ENCODE assay signal across 8 cellular contexts in genomic region chr1:1421147-1421906, GRCh38. TPM values are rescaled to one million over a fixed set of nuclear protein-coding genes. Genes with fewer than 3 reads are reported as not detected.
DNase-seq lines count a peak whose midpoint lies in the region; ATAC-seq, FAIRE-seq and TF ChIP-seq lines count a peak whose summit lies in the region.

Gene ANKRD65, minus strand, starts transcription at chr1:1421276. Its CDS starts 271 bp downstream, at chr1:1421005.

- TF ChIP-seq CTCF in natural killer cell (IDR thresholded peaks at IDR 0.05) (no peak), mammary epithelial cell (conservative IDR thresholded peaks at IDR 0.05 in 1 of 2, IDR thresholded peaks at IDR 0.05 in 1 of 2; ENCODE audit: extremely low read depth in 1 of 2, insufficient read depth in 1 of 2, low read depth in 1 of 2, low read length in 2 of 2) (no peak)

- CTCF ChIA-PET in mammary epithelial cell (lab: Charles Lee; ENCODE audit: low non-redundant PET), result no interaction called here

- BruUV-seq in mammary epithelial cell (replicated peaks; lab: Mats Ljungman, UMichigan), result no TSS peak

- H3K4me1 ChIP-seq in mammary epithelial cell (ENCODE audit: insufficient read depth, low read length), result peaks cover 43% of the 10 kb centered on the region

- no peak for FAIRE-seq in HTR-8/SVneo (lab: Jason Lieb, UNC)

- intact Hi-C loops in natural killer cell (cut with micrococcal nuclease), result no loop called here
- intact Hi-C loops in mammary epithelial cell (cut with micrococcal nuclease), result no loop called here

- H4K20me1 ChIP-seq in mammary epithelial cell (ENCODE audit: insufficient read depth, low read length), result no peaks in the 10 kb centered on the region

- peak; percentile 55 for DNase-seq in natural killer cell treated with Interleukin-12 subunit alpha and Interleukin-12 subunit beta and Interleukin-15 and Interleukin-18, amount 100 ng/mL, for 72 hours (ENCODE audit: low spot score)
- DNase-seq in natural killer cell (no peak), mammary epithelial cell (peak; percentile 74), mucosa of gallbladder (ENCODE audit: low spot score) (no peak), HTR-8/SVneo (ENCODE audit: insufficient read length, low spot score) (no peak)
- no peak for DNase-seq in activated CD8-positive, alpha-beta memory T cell treated with anti-CD3 and anti-CD28 coated beads, Interleukin-2, amount 50 U/mL, for 48 hours

- no peak within 1 kb of the TSS for H3K27ac Mint-ChIP-seq in natural killer cell treated with Interleukin-12 subunit alpha and Interleukin-12 subunit beta and Interleukin-15 and Interleukin-18, amount 100 ng/mL, for 72 hours
- no peak within 1 kb of the TSS for H3K27ac Mint-ChIP-seq in natural killer cell

- H3K4me3 ChIP-seq in mammary epithelial cell (replicated peaks in 1 of 3; ENCODE audit: insufficient read depth in 1 of 3, low read depth in 2 of 3, low read length in 3 of 3), result peak within 1 kb of the TSS in 2 of 3 experiments; percentile 34 to 39

- H2AFZ ChIP-seq in mammary epithelial cell (ENCODE audit: low read depth, low read length), result peak within 1 kb of the TSS; percentile 91

- H3K9ac ChIP-seq in mammary epithelial cell (ENCODE audit: insufficient read depth, low read length), result no peak within 1 kb of the TSS

- no peak for ATAC-seq in natural killer cell treated with Interleukin-12 subunit alpha and Interleukin-12 subunit beta and Interleukin-15 and Interleukin-18, amount 100 ng/mL, for 72 hours
- ATAC-seq in natural killer cell (no peak), HG03354 (IDR thresholded peaks at IDR 0.05; ENCODE audit: poor library complexity, severe bottlenecking, unreplicated experiment) (no peak), HG02571 (IDR thresholded peaks at IDR 0.05; ENCODE audit: unreplicated experiment) (no peak)

- in situ Hi-C loops in mammary epithelial cell (cut with MboI; ENCODE audit: low sequenced_read_pairs in 2 of 2), result no loop called here

- no peak within 1 kb of the TSS for H3K4me3 Mint-ChIP-seq in natural killer cell treated with Interleukin-12 subunit alpha and Interleukin-12 subunit beta and Interleukin-15 and Interleukin-18, amount 100 ng/mL, for 72 hours
- H3K4me3 Mint-ChIP-seq in natural killer cell, result no peak within 1 kb of the TSS

- no peaks in the 10 kb centered on the region for H3K9me3 ChIP-seq in mammary epithelial cell (replicated peaks; ENCODE audit: insufficient read depth, low read length)

- no peaks in the 10 kb centered on the region for H3K79me2 ChIP-seq in mammary epithelial cell (ENCODE audit: insufficient read depth, low read length)

- WGBS in mammary epithelial cell (ENCODE audit: low coverage, missing lambda C conversion rate), result 6% methylated on average over 11 of the region's 18 CpGs

- H3K4me2 ChIP-seq in mammary epithelial cell (ENCODE audit: insufficient read depth, low read depth, low read length), result peak within 1 kb of the TSS; percentile 81

- peak within 1 kb of the TSS; percentile 24 for H3K27ac ChIP-seq in mammary epithelial cell (ENCODE audit: insufficient read depth, low read depth, low read length)

- peaks cover 5 to 6% of the 10 kb centered on the region in 2 donors for H3K4me1 Mint-ChIP-seq in natural killer cell treated with Interleukin-12 subunit alpha and Interleukin-12 subunit beta and Interleukin-15 and Interleukin-18, amount 100 ng/mL, for 72 hours (ENCODE audit: low read depth in 2 of 2)
- H3K4me1 Mint-ChIP-seq in natural killer cell, result no peaks in the 10 kb centered on the region

- no peaks in the 10 kb centered on the region for H3K36me3 ChIP-seq in mammary epithelial cell (ENCODE audit: insufficient read depth, low read length)

- peaks cover 7 to 8% of the 10 kb centered on the region in 2 donors for H3K27me3 Mint-ChIP-seq in natural killer cell treated with Interleukin-12 subunit alpha and Interleukin-12 subunit beta and Interleukin-15 and Interleukin-18, amount 100 ng/mL, for 72 hours
- H3K27me3 Mint-ChIP-seq in natural killer cell (ENCODE audit: low read depth in 2 of 2), result peaks cover 14 to 29% of the 10 kb centered on the region in 2 donors

- no peaks in the 10 kb centered on the region for H3K9me3 Mint-ChIP-seq in natural killer cell treated with Interleukin-12 subunit alpha and Interleukin-12 subunit beta and Interleukin-15 and Interleukin-18, amount 100 ng/mL, for 72 hours
- no peaks in the 10 kb centered on the region for H3K9me3 Mint-ChIP-seq in natural killer cell

- dilution Hi-C loops in mammary epithelial cell (cut with HindIII; ENCODE audit: low sequenced_read_pairs), result no loop called here

- no peaks in the 10 kb centered on the region for H3K36me3 Mint-ChIP-seq in natural killer cell treated with Interleukin-12 subunit alpha and Interleukin-12 subunit beta and Interleukin-15 and Interleukin-18, amount 100 ng/mL, for 72 hours
- no peaks in the 10 kb centered on the region for H3K36me3 Mint-ChIP-seq in natural killer cell

- no peaks in the 10 kb centered on the region for H3K27me3 ChIP-seq in mammary epithelial cell (ENCODE audit: insufficient read depth, low read length)

RNA-seq across cellular contexts. Expression of gene ANKRD65, which starts in this region (rescaled TPM):
- total RNA-seq in natural killer cell treated with Interleukin-12 subunit alpha and Interleukin-12 subunit beta and Interleukin-15 and Interleukin-18, amount 100 ng/mL, for 72 hours, result not detected
- total RNA-seq in natural killer cell (not detected), mammary epithelial cell (1 to 10 TPM; 3.1 to 7.5 TPM), mucosa of gallbladder (10.1 TPM)
- 3.6 TPM for polyA plus RNA-seq in mammary epithelial cell
- polyA minus RNA-seq in mammary epithelial cell, result 9.3 TPM

Comparison
In these comparisons a context has a peak if more than half of its experiments do, and no peak if none do; other contexts are left out.
1. Peak in DNase-seq in natural killer cell treated with Interleukin-12 subunit alpha and Interleukin-12 subunit beta and Interleukin-15 and Interleukin-18, amount 100 ng/mL, for 72 hours; RNA of the gene not detected or under 1 TPM.